28 cellular contexts compared by ENCODE assay signal in the genomic region with DNA sequence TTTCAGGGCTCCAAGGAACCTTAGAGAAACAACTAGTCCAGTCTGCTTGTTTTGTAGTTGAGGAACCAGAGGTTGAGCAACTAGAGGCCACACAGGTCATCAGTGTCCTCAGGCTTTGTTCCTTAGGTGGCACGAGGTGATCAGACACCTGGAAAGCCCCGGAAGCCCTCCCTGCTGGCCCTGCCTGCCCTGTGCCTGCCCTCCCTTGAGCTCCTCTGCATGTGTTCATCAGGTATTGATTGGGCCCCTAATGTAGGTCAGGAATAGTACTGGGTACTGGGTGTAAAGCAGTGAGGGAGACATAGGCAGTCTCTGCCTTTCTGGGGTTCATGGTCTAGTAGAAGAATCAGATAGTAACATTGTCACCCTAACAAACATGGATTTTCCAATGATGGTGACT.
"Had no signal": no experiment of that assay in that cellular context is flagged by ENCODE, and none has a peak within 500 bp of the region (broad histone marks: within the 10 kb centered on the region; RNA-seq: fewer than 3 reads in every experiment).

No MANE protein-coding gene starts in this region.

- H3K9me3 ChIP-seq: body of pancreas, esophagus squamous epithelium had no signal

- H3K36me3 Mint-ChIP-seq: activated CD4-positive, alpha-beta memory T cell treated with anti-CD3 and anti-CD28 coated beads for 36 hours; activated CD8-positive, alpha-beta memory T cell treated with anti-CD3 and anti-CD28 coated beads, Interleukin-2, amount 10 ng/mL, durations not matched to agents 7 days and 5 days; activated naive CD8-positive, alpha-beta T cell had no signal

- DNase-seq: activated CD4-positive, alpha-beta memory T cell treated with anti-CD3 and anti-CD28 coated beads for 36 hours; activated CD4-positive, alpha-beta T cell treated with anti-CD3 and anti-CD28 coated beads for 36 hours; activated CD4-positive, alpha-beta T cell treated with anti-CD3 and anti-CD28 coated beads, Interleukin-2, amount 10 ng/mL, durations not matched to agents 24 days and 14 days; activated CD4-positive, CD25-positive, alpha-beta regulatory T cell; activated CD4-positive, CD25-positive, alpha-beta regulatory T cell treated with anti-CD3 and anti-CD28 coated beads, Interleukin-2, amount 50 U/mL, for 72 hours; activated CD8-positive, alpha-beta memory T cell treated with anti-CD3 and anti-CD28 coated beads, Interleukin-2, amount 10 ng/mL, durations not matched to agents 7 days and 5 days; activated CD8-positive, alpha-beta memory T cell treated with anti-CD3 and anti-CD28 coated beads, Interleukin-2, amount 50 U/mL, for 4 hours; activated CD8-positive, alpha-beta T cell treated with anti-CD3 and anti-CD28 coated beads, Interleukin-2, amount 10 ng/mL, durations not matched to agents 7 days and 5 days; activated effector memory CD4-positive, alpha-beta T cell treated with anti-CD3 and anti-CD28 coated beads, Interleukin-2, amount 50 U/mL, for 16 hours; activated naive CD4-positive, alpha-beta T cell treated with anti-CD3 and anti-CD28 coated beads for 36 hours; activated T-cell treated with anti-CD3 and anti-CD28 coated beads, Interleukin-2, amount 50 U/mL, for 1 hour; activated T-cell treated with anti-CD3 and anti-CD28 coated beads, Interleukin-2, amount 50 U/mL, for 48 hours; amniotic stem cell; anterior cingulate cortex; body of pancreas; caudate nucleus; cortex of kidney; dermis blood vessel endothelial cell; effector CD4-positive, alpha-beta T cell; effector memory CD8-positive, alpha-beta T cell; erythroblast; esophagus squamous epithelium; foreskin melanocyte; T-helper 2 cell had no signal

- H3K4me3 Mint-ChIP-seq: activated CD4-positive, alpha-beta memory T cell treated with anti-CD3 and anti-CD28 coated beads for 36 hours; activated CD4-positive, alpha-beta T cell treated with anti-CD3 and anti-CD28 coated beads for 36 hours; activated CD4-positive, alpha-beta T cell treated with anti-CD3 and anti-CD28 coated beads, Interleukin-2, amount 10 ng/mL, durations not matched to agents 24 days and 14 days; activated CD8-positive, alpha-beta memory T cell treated with anti-CD3 and anti-CD28 coated beads, Interleukin-2, amount 10 ng/mL, durations not matched to agents 7 days and 5 days; activated CD8-positive, alpha-beta T cell treated with anti-CD3 and anti-CD28 coated beads, Interleukin-2, amount 10 ng/mL, durations not matched to agents 7 days and 5 days; activated naive CD4-positive, alpha-beta T cell treated with anti-CD3 and anti-CD28 coated beads for 36 hours; activated naive CD8-positive, alpha-beta T cell; activated T-helper 1 cell treated with anti-CD3 and anti-CD28 coated beads, Interleukin-12 subunit alpha, Interleukin-12 subunit beta, Interleukin-2, Interleukin-4 antibody, amounts not matched to agents 30 ng/mL and 10 ng/mL and 1 ng/mL, durations not matched to agents 14 hours and 24 hours and 36 hours; effector memory CD8-positive, alpha-beta T cell had no signal

- H3K27ac Mint-ChIP-seq: activated CD4-positive, alpha-beta memory T cell treated with anti-CD3 and anti-CD28 coated beads for 36 hours; activated CD4-positive, alpha-beta T cell treated with anti-CD3 and anti-CD28 coated beads for 36 hours; activated CD4-positive, alpha-beta T cell treated with anti-CD3 and anti-CD28 coated beads, Interleukin-2, amount 10 ng/mL, durations not matched to agents 24 days and 14 days; activated CD8-positive, alpha-beta memory T cell treated with anti-CD3 and anti-CD28 coated beads, Interleukin-2, amount 10 ng/mL, durations not matched to agents 7 days and 5 days; activated CD8-positive, alpha-beta T cell treated with anti-CD3 and anti-CD28 coated beads, Interleukin-2, amount 10 ng/mL, durations not matched to agents 7 days and 5 days; activated naive CD4-positive, alpha-beta T cell treated with anti-CD3 and anti-CD28 coated beads for 36 hours; activated naive CD8-positive, alpha-beta T cell; activated T-helper 1 cell treated with anti-CD3 and anti-CD28 coated beads, Interleukin-12 subunit alpha, Interleukin-12 subunit beta, Interleukin-2, Interleukin-4 antibody, amounts not matched to agents 30 ng/mL and 10 ng/mL and 1 ng/mL, durations not matched to agents 14 hours and 24 hours and 36 hours; activated T-helper 2 cell treated with anti-CD3 and anti-CD28 coated beads, Interferon-gamma antibody, Interleukin-2, Interleukin-4, amounts not matched to agents 10 μg/mL and 5 μg/mL and 100 μg/mL, durations not matched to agents 14 hours and 24 hours and 36 hours; effector memory CD8-positive, alpha-beta T cell had no signal

- H3K27me3 ChIP-seq: body of pancreas, esophagus squamous epithelium had no signal

- H3K27ac ChIP-seq: body of pancreas, esophagus squamous epithelium had no signal

- ATAC-seq: activated CD4-positive, alpha-beta T cell treated with anti-CD3 and anti-CD28 coated beads for 36 hours; activated CD8-positive, alpha-beta memory T cell treated with anti-CD3 and anti-CD28 coated beads, Interleukin-2, amount 10 ng/mL, durations not matched to agents 7 days and 5 days; activated CD8-positive, alpha-beta T cell treated with anti-CD3 and anti-CD28 coated beads, Interleukin-2, amount 10 ng/mL, durations not matched to agents 7 days and 5 days; body of pancreas; effector memory CD8-positive, alpha-beta T cell had no signal

- H3K4me3 ChIP-seq: body of pancreas, esophagus squamous epithelium had no signal

- H3K4me1 Mint-ChIP-seq: activated CD4-positive, alpha-beta T cell treated with anti-CD3 and anti-CD28 coated beads, Interleukin-2, amount 10 ng/mL, durations not matched to agents 24 days and 14 days; activated CD8-positive, alpha-beta memory T cell treated with anti-CD3 and anti-CD28 coated beads, Interleukin-2, amount 10 ng/mL, durations not matched to agents 7 days and 5 days had no signal

- H3K36me3 ChIP-seq: esophagus squamous epithelium had no signal

- FAIRE-seq: colon had no signal

- H3K9me3 Mint-ChIP-seq: activated CD4-positive, alpha-beta memory T cell treated with anti-CD3 and anti-CD28 coated beads for 36 hours; activated CD4-positive, alpha-beta T cell treated with anti-CD3 and anti-CD28 coated beads, Interleukin-2, amount 10 ng/mL, durations not matched to agents 24 days and 14 days; activated naive CD4-positive, alpha-beta T cell treated with anti-CD3 and anti-CD28 coated beads for 36 hours; activated T-helper 1 cell treated with anti-CD3 and anti-CD28 coated beads, Interleukin-12 subunit alpha, Interleukin-12 subunit beta, Interleukin-2, Interleukin-4 antibody, amounts not matched to agents 30 ng/mL and 10 ng/mL and 1 ng/mL, durations not matched to agents 14 hours and 24 hours and 36 hours; activated T-helper 2 cell treated with anti-CD3 and anti-CD28 coated beads, Interferon-gamma antibody, Interleukin-2, Interleukin-4, amounts not matched to agents 10 μg/mL and 5 μg/mL and 100 μg/mL, durations not matched to agents 14 hours and 24 hours and 36 hours; effector memory CD8-positive, alpha-beta T cell had no signal

- H3K27me3 Mint-ChIP-seq: activated CD4-positive, alpha-beta T cell treated with anti-CD3 and anti-CD28 coated beads for 36 hours had no signal
